In genomic region chr2:152497481-152498052, GRCh38 we compare ENCODE assay signal across 7 cellular contexts.
A peak's percentile ranks its signal among the peaks of the same experiment; 100 is the strongest.
DNase-seq lines count a peak whose midpoint lies in the region; ATAC-seq and TF ChIP-seq lines count a peak whose summit lies in the region.

No MANE protein-coding gene starts in this region.

- peak; percentile 59 for ATAC-seq in GM21390 (IDR thresholded peaks at IDR 0.05; ENCODE audit: unreplicated experiment)
- ATAC-seq in HG03571 (IDR thresholded peaks at IDR 0.05; ENCODE audit: unreplicated experiment), result peak; percentile 45
- no peak for ATAC-seq in T-cell (replicated peaks in 1 of 4)

- peak overlapping the region; percentile 39 for H3K27ac Mint-ChIP-seq in chondrocyte (ENCODE audit: unreplicated experiment)
- H3K27ac Mint-ChIP-seq in T-cell, result no peak overlapping the region

- CTCF ChIA-PET in T-cell (lab: Charles Lee), result no interaction called here

- H3K27me3 Mint-ChIP-seq in chondrocyte (ENCODE audit: low read depth) (no peaks in the 10 kb centered on the region), T-cell (peaks cover 11 to 13% of the 10 kb centered on the region in 2 donors)

- POLR2A ChIA-PET in T-cell (lab: Charles Lee), result interaction anchor here in 1 of 2 donors (0.6 kb wide), 1 partner anchor 10 kb away, joined by 3 read pairs; no protein-coding TSS in a partner anchor

- H3K36me3 Mint-ChIP-seq in chondrocyte (ENCODE audit: low read depth) (no peaks in the 10 kb centered on the region), T-cell (no peaks in the 10 kb centered on the region)

- H3K4me3 Mint-ChIP-seq in chondrocyte (ENCODE audit: unreplicated experiment), result no peak overlapping the region
- no peak overlapping the region for H3K4me3 Mint-ChIP-seq in T-cell

- H3K4me1 Mint-ChIP-seq in chondrocyte (ENCODE audit: low read depth), result peaks cover 59% of the 10 kb centered on the region
- H3K4me1 Mint-ChIP-seq in T-cell, result no peaks in the 10 kb centered on the region

- TF ChIP-seq CTCF in chondrocyte (IDR thresholded peaks at IDR 0.05), result no peak

- H3K27ac ChIP-seq in substantia nigra (ENCODE audit: low read depth, low read length, poor library complexity, severe bottlenecking), result peak overlapping the region; percentile 29

- H3K9me3 Mint-ChIP-seq in chondrocyte (ENCODE audit: low read depth), result peaks cover 10% of the 10 kb centered on the region
- no peaks in the 10 kb centered on the region for H3K9me3 Mint-ChIP-seq in T-cell

- DNase-seq in chondrocyte (ENCODE audit: low spot score), result no peak
- peak in 3 of 49 donors; percentile 14 to 70 (median 26) for DNase-seq in substantia nigra (lab: John Stamatoyannopoulos, UW)
- no peak for DNase-seq in NCI-H526 (lab: John Stamatoyannopoulos, UW)
- DNase-seq in DMS79 (lab: John Stamatoyannopoulos, UW), result no peak
- no peak for DNase-seq in T-cell

Comparison
In these comparisons a context has a peak if more than half of its experiments do, and no peak if none do; other contexts are left out.
1. ATAC-seq: peak in GM21390 (single experiment) and HG03571 (single experiment); none in T-cell (0 of 4).